In genomic region chrX:68995780-68996551, GRCh38 we compare ENCODE assay signal across 2 cellular contexts.
TF ChIP-seq lines count a peak whose summit lies in the region.

No MANE protein-coding gene starts in this region.

TF ChIP-seq in IMR-90, 13 proteins besides CTCF, POLR2A, EP300 and RAD21 (continued from another document):
- no peak for TF ChIP-seq FOS (IDR thresholded peaks at IDR 0.05; ENCODE audit: low read depth, low read length)
- TF ChIP-seq MAFK (IDR thresholded peaks at IDR 0.05; ENCODE audit: low read depth, low read length): no peak
- no peak for TF ChIP-seq MAZ (IDR thresholded peaks at IDR 0.05; ENCODE audit: borderline replicate concordance, low read depth, low read length)
- TF ChIP-seq CHD1 (IDR thresholded peaks at IDR 0.05; ENCODE audit: low read depth, low read length): no peak
- TF ChIP-seq ELK1 (IDR thresholded peaks at IDR 0.05; ENCODE audit: borderline replicate concordance, low read depth, low read length): no peak
- TF ChIP-seq RFX5 (IDR thresholded peaks at IDR 0.05; ENCODE audit: low read depth, low read length): no peak
- TF ChIP-seq NFE2L2 (IDR thresholded peaks at IDR 0.05; ENCODE audit: low read depth, low read length): no peak
- TF ChIP-seq USF2 (IDR thresholded peaks at IDR 0.05; ENCODE audit: low read depth, low read length): no peak
- no peak for TF ChIP-seq MXI1 (IDR thresholded peaks at IDR 0.05; ENCODE audit: borderline replicate concordance, low read depth, low read length)
- no peak for TF ChIP-seq SMC3 (IDR thresholded peaks at IDR 0.05; ENCODE audit: low read depth, low read length)
- TF ChIP-seq CEBPB (IDR thresholded peaks at IDR 0.05; ENCODE audit: low read depth, low read length): no peak
TF ChIP-seq in IMR-90: peak in this region for 0.

TF ChIP-seq in liver, 16 proteins besides CTCF, POLR2A, EP300 and RAD21:
- TF ChIP-seq, protein P1, sequence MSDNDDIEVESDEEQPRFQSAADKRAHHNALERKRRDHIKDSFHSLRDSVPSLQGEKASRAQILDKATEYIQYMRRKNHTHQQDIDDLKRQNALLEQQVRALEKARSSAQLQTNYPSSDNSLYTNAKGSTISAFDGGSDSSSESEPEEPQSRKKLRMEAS (IDR thresholded peaks at IDR 0.05): no peak
- peak; percentile 74 for TF ChIP-seq NR2F2 (IDR thresholded peaks at IDR 0.05)
- no peak for TF ChIP-seq HNF4G (IDR thresholded peaks at IDR 0.05)
